In the genomic region with DNA sequence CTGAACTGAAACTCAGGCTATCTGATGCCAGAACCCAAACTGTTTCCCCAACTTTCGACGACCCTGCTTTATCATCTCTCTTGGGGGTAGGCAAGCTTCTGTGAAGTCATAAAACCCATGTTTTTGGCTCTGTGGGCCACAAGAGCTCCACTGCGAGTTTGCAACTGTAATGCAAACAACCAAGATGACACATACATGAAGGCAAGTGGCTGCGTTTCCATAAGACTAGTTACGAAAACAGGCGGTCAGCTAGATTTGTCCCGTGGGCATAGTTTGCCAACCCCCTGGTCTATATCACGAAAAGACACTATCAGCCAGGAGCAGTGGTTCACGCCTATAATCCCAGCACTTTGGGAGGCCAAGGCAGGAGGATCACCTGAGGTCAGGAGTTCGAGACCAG, we compare ENCODE assay signal across 19 cellular contexts. TPM values are rescaled to one million over a fixed set of nuclear protein-coding genes. Genes with fewer than 3 reads are reported as not detected.
DNase-seq lines count a peak whose midpoint lies in the region; ATAC-seq and TF ChIP-seq lines count a peak whose summit lies in the region.
"Had no signal": no experiment of that assay in that cellular context is flagged by ENCODE, and none has a peak within 500 bp of the region (broad histone marks: within the 10 kb centered on the region; RNA-seq: fewer than 3 reads in every experiment).

No MANE protein-coding gene starts in this region.

- ATAC-seq in GM21576 (IDR thresholded peaks at IDR 0.05; ENCODE audit: unreplicated experiment) (no peak), GM19324 (IDR thresholded peaks at IDR 0.05; ENCODE audit: low FRiP score, unreplicated experiment) (no peak), esophagus mucosa (no peak)

- H3K4me3 ChIP-seq in AG04450 (ENCODE audit: low read depth, low read length) (no peak overlapping the region), HUES48 (ENCODE audit: low read depth, low read length) (no peak overlapping the region), mesodermal cell (ENCODE audit: extremely low read depth, insufficient read depth, low read length, poor library complexity, severe bottlenecking) (no peak overlapping the region), BE2C (ENCODE audit: low read depth, low read length) (no peak overlapping the region)
- H3K4me3 ChIP-seq: adrenal gland, lung, SJCRH30, upper lobe of left lung had no signal

- H3K36me3 ChIP-seq in HUES48 (ENCODE audit: control insufficient read depth, insufficient read depth, low read length) (peaks cover 7% of the 10 kb centered on the region), mesodermal cell (ENCODE audit: control insufficient read depth, insufficient read depth, low read length) (peaks cover 4% of the 10 kb centered on the region), BE2C (no peaks in the 10 kb centered on the region)
- H3K36me3 ChIP-seq: adrenal gland, SJCRH30 had no signal

- H3K9me3 ChIP-seq in AG04450 (ENCODE audit: control insufficient read depth, insufficient read depth, low read length) (no peaks in the 10 kb centered on the region), HUES48 (ENCODE audit: control insufficient read depth, insufficient read depth, low read length) (no peaks in the 10 kb centered on the region), mesodermal cell (ENCODE audit: control insufficient read depth, low read length) (no peaks in the 10 kb centered on the region), BE2C (no peaks in the 10 kb centered on the region)
- H3K9me3 ChIP-seq: adrenal gland, SJCRH30, upper lobe of left lung had no signal

- DNase-seq in AG04450 (ENCODE audit: low read depth, low spot score) (no peak), chondrocyte (ENCODE audit: low spot score) (no peak), BE2C (no peak)
- DNase-seq: activated effector memory CD4-positive, alpha-beta T cell treated with Interleukin-2 at 50 U/mL for 16 hours; NCI-H2029 treated with DMSO at 0.1 percent for 48 hours; NCI-H524; nephron progenitor cell; SJCRH30; stimulated activated CD4-positive, alpha-beta T cell treated with anti-CD3 and anti-CD28 coated beads, Interleukin-15, amount 100 ng/mL, for 24 hours; stimulated activated naive CD4-positive, alpha-beta T cell; upper lobe of left lung had no signal

- 53 to 57% methylated on average over 8 of the region's 10 CpGs for WGBS in mesodermal cell (ENCODE audit: insufficient coverage in 2 of 2), 2 experiments

- CTCF ChIA-PET in AG04450 (lab: Charles Lee) = no interaction called here

- no peaks in the 10 kb centered on the region for H3K9me3 Mint-ChIP-seq in chondrocyte (ENCODE audit: low read depth)
- H3K9me3 Mint-ChIP-seq: nephron progenitor cell; T-helper 2 cell treated with Interferon-gamma antibody and Interleukin-4, amounts not matched to agents 5 μg/mL and 100 μg/mL, for 36 hours had no signal

- H3K27me3 ChIP-seq in AG04450 (ENCODE audit: control insufficient read depth, insufficient read depth, low read length) = no peaks in the 10 kb centered on the region
- no peaks in the 10 kb centered on the region for H3K27me3 ChIP-seq in HUES48 (ENCODE audit: control insufficient read depth, insufficient read depth, low read length)
- no peaks in the 10 kb centered on the region for H3K27me3 ChIP-seq in BE2C
- H3K27me3 ChIP-seq: adrenal gland, SJCRH30, upper lobe of left lung had no signal

- POLR2A ChIA-PET in AG04450 (lab: Yijun Ruan, JAX) = interaction anchor here (0.6 kb wide), 1 partner anchor 58 kb away, joined by 3 read pairs; no protein-coding TSS in a partner anchor

- no peaks in the 10 kb centered on the region for H3K27me3 Mint-ChIP-seq in chondrocyte (ENCODE audit: low read depth)

- H3K36me3 Mint-ChIP-seq in chondrocyte (ENCODE audit: low read depth) = no peaks in the 10 kb centered on the region

- H3K9ac ChIP-seq in HUES48 (ENCODE audit: low read depth, low read length) = no peak overlapping the region

- peaks cover 61% of the 10 kb centered on the region for H3K4me1 ChIP-seq in HUES48 (ENCODE audit: control insufficient read depth, insufficient read depth, low read length)
- H3K4me1 ChIP-seq in mesodermal cell (ENCODE audit: control insufficient read depth, insufficient read depth, low read length, poor library complexity, severe bottlenecking) = peaks cover 29% of the 10 kb centered on the region
- no peaks in the 10 kb centered on the region for H3K4me1 ChIP-seq in BE2C

- H3K27ac ChIP-seq in AG04450 (ENCODE audit: low read depth, low read length) (peak overlapping the region; percentile 98), HUES48 (ENCODE audit: low read depth, low read length) (peak overlapping the region; percentile 21), mesodermal cell (ENCODE audit: low read depth, low read length, severe bottlenecking) (peak overlapping the region; percentile 30)
- H3K27ac ChIP-seq: adrenal gland, SJCRH30 had no signal

- no peak overlapping the region for H3K4me3 Mint-ChIP-seq in chondrocyte (ENCODE audit: unreplicated experiment)
- H3K4me3 Mint-ChIP-seq: nephron progenitor cell; T-helper 2 cell treated with Interferon-gamma antibody and Interleukin-4, amounts not matched to agents 5 μg/mL and 100 μg/mL, for 36 hours had no signal

- peak overlapping the region; percentile 97 for H3K27ac Mint-ChIP-seq in chondrocyte (ENCODE audit: unreplicated experiment)
- H3K27ac Mint-ChIP-seq: T-helper 2 cell treated with Interferon-gamma antibody and Interleukin-4, amounts not matched to agents 5 μg/mL and 100 μg/mL, for 36 hours had no signal

- H3K4me1 Mint-ChIP-seq in chondrocyte (ENCODE audit: low read depth) = peaks cover 54% of the 10 kb centered on the region

- TF ChIP-seq CTCF in AG04450 (IDR thresholded peaks at IDR 0.05; ENCODE audit: low read depth, low read length) (no peak), chondrocyte (IDR thresholded peaks at IDR 0.05) (no peak), BE2C (IDR thresholded peaks at IDR 0.05; ENCODE audit: low read depth, low read length) (no peak)

RNA-seq across cellular contexts. Expression of a gene that starts 37.5 kb away (rescaled TPM):
- polyA plus RNA-seq in AG04450 (2011; rRNA removed) = 33.6 and 39.3 TPM in 2 replicates
- 24.5 and 39.8 TPM in 2 replicates for polyA minus RNA-seq in AG04450 (2011; rRNA and poly(A)+ RNA removed)
- total RNA-seq in chondrocyte (75.8 to 80.3 TPM (median 77.1 TPM) in 3 replicates), esophagus mucosa (17.5 TPM)
- 46.2 TPM for polyA plus RNA-seq in mesodermal cell (2013, experiment 1 of 2)
- 39.7 TPM for polyA plus RNA-seq in mesodermal cell (2013, experiment 2 of 2)
- polyA plus RNA-seq in BE2C (2012; ENCODE audit: insufficient read depth, insufficient read length, low read depth) = 23.5 TPM

RNA-seq across cellular contexts. Expression of a gene that starts 40.2 kb away (rescaled TPM):
- 30.6 and 34.8 TPM in 2 replicates for polyA plus RNA-seq in AG04450 (2011; rRNA removed)
- polyA minus RNA-seq in AG04450 (2011; rRNA and poly(A)+ RNA removed) = 37.7 and 44.5 TPM in 2 replicates
- total RNA-seq in chondrocyte = 30.6 to 34.7 TPM (median 33.3 TPM) in 3 replicates
- polyA plus RNA-seq in mesodermal cell (2013, experiment 1 of 2) = 22.9 TPM
- 24.9 TPM for polyA plus RNA-seq in mesodermal cell (2013, experiment 2 of 2)
- polyA plus RNA-seq in BE2C (2012; ENCODE audit: insufficient read depth, insufficient read length, low read depth) = 146 TPM
- 23.2 TPM for total RNA-seq in esophagus mucosa

Comparison
In these comparisons a context has a peak if more than half of its experiments do, and no peak if none do; other contexts are left out.
1. H3K27ac ChIP-seq: peak in every context shown above with its lines; median percentile 98 in AG04450; 30 in mesodermal cell; 21 in HUES48.